Comparison of ENCODE assay signal across 1 cellular context in the genomic region with DNA sequence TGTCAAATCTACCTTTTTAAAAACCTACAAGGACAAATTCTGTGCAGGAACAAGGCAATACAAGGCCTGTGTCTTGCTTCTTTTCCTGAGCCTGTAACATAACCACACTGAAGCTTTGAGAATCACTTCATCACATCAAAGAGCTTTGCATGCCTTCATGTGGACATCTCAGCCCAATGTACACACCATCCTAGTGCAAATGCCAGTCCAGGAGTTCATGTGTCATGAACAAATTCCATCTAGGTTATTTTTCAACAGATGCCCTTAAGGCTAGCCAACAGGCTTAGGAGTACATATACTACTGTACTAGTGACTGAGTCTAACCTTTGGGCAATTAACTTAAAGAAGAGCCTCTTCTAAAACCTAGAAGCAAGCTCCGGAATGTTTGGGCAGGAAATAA.
TF ChIP-seq lines count a peak whose summit lies in the region.

No MANE protein-coding gene starts in this region.

TF ChIP-seq in HepG2, 621 proteins besides CTCF, POLR2A, EP300 and RAD21 (continued from another document):
- TF ChIP-seq ETV5 (CRISPR knock-in tag; IDR thresholded peaks at IDR 0.05; ENCODE audit: borderline replicate concordance) (no peak), SYNCRIP (IDR thresholded peaks at IDR 0.05; ENCODE audit: insufficient read depth, low read depth, low read length) (no peak), ZNF550 (CRISPR knock-in tag; IDR thresholded peaks at IDR 0.05; ENCODE audit: borderline replicate concordance) (no peak), HNF4A (CRISPR knock-in tag; IDR thresholded peaks at IDR 0.05) (peak; percentile 58; the same call in 1 of the 2 replicates), TCF7 (IDR thresholded peaks at IDR 0.05; ENCODE audit: low read depth) (peak; percentile 24; the same call in 1 of the 2 replicates), HOXA3 (CRISPR knock-in tag; IDR thresholded peaks at IDR 0.05) (no peak), RXRA (CRISPR knock-in tag; IDR thresholded peaks at IDR 0.05) (no peak), FOXA1 (IDR thresholded peaks at IDR 0.05) (no peak), FOXA1 (CRISPR knock-in tag; IDR thresholded peaks at IDR 0.05) (peak; percentile 41; the same call in 1 of the 2 replicates), RARA (CRISPR knock-in tag; IDR thresholded peaks at IDR 0.05) (0 out of 2 replicates have a peak, but pooled peaks have one; percentile 13), AGO1 (IDR thresholded peaks at IDR 0.05; ENCODE audit: low read depth, low read length, poor library complexity, severe bottlenecking) (no peak), TBX3 (IDR thresholded peaks at IDR 0.05; ENCODE audit: borderline replicate concordance) (no peak), PITX1 (CRISPR knock-in tag; IDR thresholded peaks at IDR 0.05) (no peak)
- TF ChIP-seq, protein P1, sequence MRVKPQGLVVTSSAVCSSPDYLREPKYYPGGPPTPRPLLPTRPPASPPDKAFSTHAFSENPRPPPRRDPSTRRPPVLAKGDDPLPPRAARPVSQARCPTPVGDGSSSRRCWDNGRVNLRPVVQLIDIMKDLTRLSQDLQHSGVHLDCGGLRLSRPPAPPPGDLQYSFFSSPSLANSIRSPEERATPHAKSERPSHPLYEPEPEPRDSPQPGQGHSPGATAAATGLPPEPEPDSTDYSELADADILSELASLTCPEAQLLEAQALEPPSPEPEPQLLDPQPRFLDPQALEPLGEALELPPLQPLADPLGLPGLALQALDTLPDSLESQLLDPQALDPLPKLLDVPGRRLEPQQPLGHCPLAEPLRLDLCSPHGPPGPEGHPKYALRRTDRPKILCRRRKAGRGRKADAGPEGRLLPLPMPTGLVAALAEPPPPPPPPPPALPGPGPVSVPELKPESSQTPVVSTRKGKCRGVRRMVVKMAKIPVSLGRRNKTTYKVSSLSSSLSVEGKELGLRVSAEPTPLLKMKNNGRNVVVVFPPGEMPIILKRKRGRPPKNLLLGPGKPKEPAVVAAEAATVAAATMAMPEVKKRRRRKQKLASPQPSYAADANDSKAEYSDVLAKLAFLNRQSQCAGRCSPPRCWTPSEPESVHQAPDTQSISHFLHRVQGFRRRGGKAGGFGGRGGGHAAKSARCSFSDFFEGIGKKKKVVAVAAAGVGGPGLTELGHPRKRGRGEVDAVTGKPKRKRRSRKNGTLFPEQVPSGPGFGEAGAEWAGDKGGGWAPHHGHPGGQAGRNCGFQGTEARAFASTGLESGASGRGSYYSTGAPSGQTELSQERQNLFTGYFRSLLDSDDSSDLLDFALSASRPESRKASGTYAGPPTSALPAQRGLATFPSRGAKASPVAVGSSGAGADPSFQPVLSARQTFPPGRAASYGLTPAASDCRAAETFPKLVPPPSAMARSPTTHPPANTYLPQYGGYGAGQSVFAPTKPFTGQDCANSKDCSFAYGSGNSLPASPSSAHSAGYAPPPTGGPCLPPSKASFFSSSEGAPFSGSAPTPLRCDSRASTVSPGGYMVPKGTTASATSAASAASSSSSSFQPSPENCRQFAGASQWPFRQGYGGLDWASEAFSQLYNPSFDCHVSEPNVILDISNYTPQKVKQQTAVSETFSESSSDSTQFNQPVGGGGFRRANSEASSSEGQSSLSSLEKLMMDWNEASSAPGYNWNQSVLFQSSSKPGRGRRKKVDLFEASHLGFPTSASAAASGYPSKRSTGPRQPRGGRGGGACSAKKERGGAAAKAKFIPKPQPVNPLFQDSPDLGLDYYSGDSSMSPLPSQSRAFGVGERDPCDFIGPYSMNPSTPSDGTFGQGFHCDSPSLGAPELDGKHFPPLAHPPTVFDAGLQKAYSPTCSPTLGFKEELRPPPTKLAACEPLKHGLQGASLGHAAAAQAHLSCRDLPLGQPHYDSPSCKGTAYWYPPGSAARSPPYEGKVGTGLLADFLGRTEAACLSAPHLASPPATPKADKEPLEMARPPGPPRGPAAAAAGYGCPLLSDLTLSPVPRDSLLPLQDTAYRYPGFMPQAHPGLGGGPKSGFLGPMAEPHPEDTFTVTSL (CRISPR knock-in tag; IDR thresholded peaks at IDR 0.05; ENCODE audit: borderline replicate concordance), result peak; percentile 31; the same call in 1 of the 2 replicates
- TF ChIP-seq, protein P2, sequence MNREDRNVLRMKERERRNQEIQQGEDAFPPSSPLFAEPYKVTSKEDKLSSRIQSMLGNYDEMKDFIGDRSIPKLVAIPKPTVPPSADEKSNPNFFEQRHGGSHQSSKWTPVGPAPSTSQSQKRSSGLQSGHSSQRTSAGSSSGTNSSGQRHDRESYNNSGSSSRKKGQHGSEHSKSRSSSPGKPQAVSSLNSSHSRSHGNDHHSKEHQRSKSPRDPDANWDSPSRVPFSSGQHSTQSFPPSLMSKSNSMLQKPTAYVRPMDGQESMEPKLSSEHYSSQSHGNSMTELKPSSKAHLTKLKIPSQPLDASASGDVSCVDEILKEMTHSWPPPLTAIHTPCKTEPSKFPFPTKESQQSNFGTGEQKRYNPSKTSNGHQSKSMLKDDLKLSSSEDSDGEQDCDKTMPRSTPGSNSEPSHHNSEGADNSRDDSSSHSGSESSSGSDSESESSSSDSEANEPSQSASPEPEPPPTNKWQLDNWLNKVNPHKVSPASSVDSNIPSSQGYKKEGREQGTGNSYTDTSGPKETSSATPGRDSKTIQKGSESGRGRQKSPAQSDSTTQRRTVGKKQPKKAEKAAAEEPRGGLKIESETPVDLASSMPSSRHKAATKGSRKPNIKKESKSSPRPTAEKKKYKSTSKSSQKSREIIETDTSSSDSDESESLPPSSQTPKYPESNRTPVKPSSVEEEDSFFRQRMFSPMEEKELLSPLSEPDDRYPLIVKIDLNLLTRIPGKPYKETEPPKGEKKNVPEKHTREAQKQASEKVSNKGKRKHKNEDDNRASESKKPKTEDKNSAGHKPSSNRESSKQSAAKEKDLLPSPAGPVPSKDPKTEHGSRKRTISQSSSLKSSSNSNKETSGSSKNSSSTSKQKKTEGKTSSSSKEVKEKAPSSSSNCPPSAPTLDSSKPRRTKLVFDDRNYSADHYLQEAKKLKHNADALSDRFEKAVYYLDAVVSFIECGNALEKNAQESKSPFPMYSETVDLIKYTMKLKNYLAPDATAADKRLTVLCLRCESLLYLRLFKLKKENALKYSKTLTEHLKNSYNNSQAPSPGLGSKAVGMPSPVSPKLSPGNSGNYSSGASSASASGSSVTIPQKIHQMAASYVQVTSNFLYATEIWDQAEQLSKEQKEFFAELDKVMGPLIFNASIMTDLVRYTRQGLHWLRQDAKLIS (CRISPR knock-in tag; IDR thresholded peaks at IDR 0.05), result no peak
